In the genomic region with DNA sequence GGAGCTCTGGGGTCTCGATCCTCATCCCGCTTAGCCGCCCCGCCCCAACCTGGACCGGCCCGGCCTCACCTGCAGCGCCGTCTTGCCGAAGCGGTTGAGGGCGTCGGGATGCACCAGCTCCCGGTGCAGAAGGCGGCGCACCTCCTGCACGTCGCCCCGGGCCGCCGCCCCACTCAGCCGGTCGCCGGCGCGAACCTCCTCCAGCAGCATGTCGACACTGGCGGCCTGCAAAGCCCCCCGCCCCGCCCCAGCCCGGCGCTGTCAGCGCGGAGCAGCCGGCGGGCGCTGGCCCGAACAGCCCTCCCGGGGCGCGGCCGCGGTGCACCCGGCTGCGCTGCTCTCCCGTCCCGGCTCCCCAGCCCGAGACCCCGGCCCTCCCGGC, we compare ENCODE assay signal across 6 cellular contexts. TPM values are rescaled to one million over a fixed set of nuclear protein-coding genes. Genes with fewer than 3 reads are reported as not detected.
DNase-seq lines count a peak whose midpoint lies in the region; FAIRE-seq and TF ChIP-seq lines count a peak whose summit lies in the region.

No MANE protein-coding gene starts in this region.

- H3K27me3 ChIP-seq in endothelial cell of umbilical vein (ENCODE audit: control insufficient read depth in 2 of 2, insufficient read depth in 2 of 2, low read length in 2 of 2), result no peaks in the 10 kb centered on the region
- H3K27me3 ChIP-seq in skeletal muscle tissue (ENCODE audit: control insufficient read depth in 3 of 3, insufficient read depth in 3 of 3, low read length in 3 of 3), result no peaks in the 10 kb centered on the region

- TF ChIP-seq CTCF in OCI-LY7 (conservative IDR thresholded peaks at IDR 0.05; ENCODE audit: low read length) (0 out of 2 replicates have a peak, but pooled peaks have one; percentile 16), endothelial cell of umbilical vein (IDR thresholded peaks at IDR 0.05; ENCODE audit: extremely low read depth in 1 of 2, insufficient read depth in 1 of 2, low read depth in 1 of 2, low read length in 2 of 2) (no peak)

- peaks cover 31% of the 10 kb centered on the region for H3K79me2 ChIP-seq in OCI-LY7 (ENCODE audit: insufficient read depth, low read depth, low read length)
- peaks cover 10% of the 10 kb centered on the region for H3K79me2 ChIP-seq in endothelial cell of umbilical vein (ENCODE audit: control insufficient read depth, insufficient read depth, low read length)

- POLR2A ChIA-PET in OCI-LY7 (lab: Charles Lee) (no interaction called here), endothelial cell of umbilical vein (lab: Charles Lee) (no interaction called here)

- intact Hi-C loops in OCI-LY7 (cut with micrococcal nuclease; ENCODE audit: unreplicated experiment) (loop anchor here (2.0 to 10.0 kb wide), 6 partner anchors 84 to 306 kb away; a partner anchor contains a TSS), endothelial cell of umbilical vein (cut with micrococcal nuclease) (loop anchor here (2.0 to 5.0 kb wide), 4 partner anchors 86 to 166 kb away; a partner anchor contains a TSS)

- H3K9ac ChIP-seq in endothelial cell of umbilical vein (replicated peaks; ENCODE audit: extremely low read depth, insufficient read depth, low read length) (peak overlapping the region; percentile 19), skeletal muscle tissue (ENCODE audit: low read depth in 1 of 3, low read length in 3 of 3) (peak overlapping the region; percentile 17 to 76 (median 33))

- no peaks in the 10 kb centered on the region for H3K9me1 ChIP-seq in endothelial cell of umbilical vein (replicated peaks; ENCODE audit: control insufficient read depth, extremely low read depth, insufficient read depth, low read length)

- DNase-seq in NCI-H2029 (lab: John Stamatoyannopoulos, UW) (peak; percentile 54), NCI-H2029 treated with DMSO at 0.1 percent for 48 hours (lab: John Stamatoyannopoulos, UW) (no peak), OCI-LY7 (ENCODE audit: low spot score) (peak; percentile 77), endothelial cell of umbilical vein (ENCODE audit: low read depth, low spot score) (no peak), inferior parietal cortex (ENCODE audit: extremely low spot score) (no peak)

- BruUV-seq in OCI-LY7 (replicated peaks; lab: Mats Ljungman, UMichigan) (no TSS peak), endothelial cell of umbilical vein (replicated peaks; lab: Mats Ljungman, UMichigan) (no TSS peak)

- H3K4me3 ChIP-seq in OCI-LY7 (ENCODE audit: low read depth, low read length, poor library complexity, severe bottlenecking) (peak overlapping the region; percentile 76), endothelial cell of umbilical vein (replicated peaks in 1 of 3; ENCODE audit: insufficient read depth in 1 of 3, low read depth in 1 of 3, low read length in 3 of 3) (peak overlapping the region; percentile 30 to 58 (median 50)), skeletal muscle tissue (ENCODE audit: low read length in 3 of 3) (peak overlapping the region; percentile 67 to 75 (median 73))

- peaks cover 10% of the 10 kb centered on the region for H3K36me3 ChIP-seq in OCI-LY7 (ENCODE audit: insufficient read depth, low read length)
- no peaks in the 10 kb centered on the region for H3K36me3 ChIP-seq in endothelial cell of umbilical vein (ENCODE audit: control insufficient read depth in 2 of 2, extremely low read depth in 1 of 2, insufficient read depth in 2 of 2, low read length in 2 of 2)
- H3K36me3 ChIP-seq in skeletal muscle tissue (ENCODE audit: control insufficient read depth in 3 of 3, insufficient read depth in 3 of 3, low read length in 3 of 3), result peaks cover 0 to 3% (median 0%) of the 10 kb centered on the region in 3 donors

- no peak overlapping the region for H2AFZ ChIP-seq in OCI-LY7 (ENCODE audit: low read length)
- H2AFZ ChIP-seq in endothelial cell of umbilical vein (ENCODE audit: low read depth, low read length), result peak overlapping the region; percentile 71

- H4K20me1 ChIP-seq in OCI-LY7 (ENCODE audit: insufficient read depth, low read length), result no peaks in the 10 kb centered on the region
- H4K20me1 ChIP-seq in endothelial cell of umbilical vein (replicated peaks; ENCODE audit: control insufficient read depth, extremely low read depth, insufficient read depth, low read length), result no peaks in the 10 kb centered on the region

- no peaks in the 10 kb centered on the region for H3K9me2 ChIP-seq in OCI-LY7 (ENCODE audit: insufficient read depth, low read length)

- no peaks in the 10 kb centered on the region for H3K9me3 ChIP-seq in OCI-LY7 (ENCODE audit: low read length)
- no peaks in the 10 kb centered on the region for H3K9me3 ChIP-seq in endothelial cell of umbilical vein (replicated peaks; ENCODE audit: control insufficient read depth, insufficient read depth, low read length)
- no peaks in the 10 kb centered on the region for H3K9me3 ChIP-seq in skeletal muscle tissue (ENCODE audit: control insufficient read depth in 3 of 3, low read length in 3 of 3)

- H3K27ac ChIP-seq in OCI-LY7 (ENCODE audit: low read depth, low read length, poor library complexity, severe bottlenecking) (peak overlapping the region; percentile 95), endothelial cell of umbilical vein (ENCODE audit: insufficient read depth, low read depth, low read length) (no peak overlapping the region), skeletal muscle tissue (ENCODE audit: low read depth, low read length) (peak overlapping the region; percentile 51)

- H3K4me2 ChIP-seq in OCI-LY7 (ENCODE audit: low read length) (peak overlapping the region; percentile 89), endothelial cell of umbilical vein (ENCODE audit: insufficient read depth, low read length) (peak overlapping the region; percentile 67)

- no peak for TF ChIP-seq POLR2A in endothelial cell of umbilical vein (IDR thresholded peaks at IDR 0.05; ENCODE audit: low read depth, low read length)

- H3K4me1 ChIP-seq in OCI-LY7 (ENCODE audit: insufficient read depth, low read length, poor library complexity, severe bottlenecking), result peaks cover 43% of the 10 kb centered on the region
- H3K4me1 ChIP-seq in endothelial cell of umbilical vein (ENCODE audit: control insufficient read depth, extremely low read depth, insufficient read depth, low read length), result peaks cover 27% of the 10 kb centered on the region
- peaks cover 33 to 39% (median 34%) of the 10 kb centered on the region in 3 donors for H3K4me1 ChIP-seq in skeletal muscle tissue (ENCODE audit: control insufficient read depth in 3 of 3, insufficient read depth in 3 of 3, low read length in 3 of 3)

- FAIRE-seq in endothelial cell of umbilical vein (lab: Jason Lieb, UNC), result no peak

- dilution Hi-C loops in endothelial cell of umbilical vein (cut with MboI; ENCODE audit: extremely low pct_ligation_motif_present, low sequenced_read_pairs), result no loop called here

- CTCF ChIA-PET in OCI-LY7 (lab: Charles Lee; ENCODE audit: unreplicated experiment), result no interaction called here
- CTCF ChIA-PET in endothelial cell of umbilical vein (lab: Charles Lee), result interaction anchor here (1.0 to 2.9 kb wide), 5 partner anchors 13 to 131 kb away, joined by 4 to 13 read pairs (median 6); no protein-coding TSS in a partner anchor

RNA-seq across cellular contexts. Expression of a gene that starts 0.3 kb away (rescaled TPM):
- 22.4 and 25.3 TPM in 2 replicates for total RNA-seq in OCI-LY7 (2014; rRNA removed; shearing (Covaris generic))
- total RNA-seq in OCI-LY7 (2022) (26.6 and 28.1 TPM in 2 replicates), endothelial cell of umbilical vein (5.0 and 5.9 TPM in 2 replicates), skeletal muscle tissue (16.7 TPM)
- polyA plus RNA-seq in endothelial cell of umbilical vein, result 9.2 and 9.8 TPM in 2 replicates
- polyA plus RNA-seq in endothelial cell of umbilical vein (2011; cell fraction: cytosol; rRNA removed), result 8.2 and 9.1 TPM in 2 replicates
- polyA plus RNA-seq in endothelial cell of umbilical vein (2011; cell fraction: nucleus; rRNA removed), result 3.4 and 3.6 TPM in 2 replicates
- 4.6 and 4.9 TPM in 2 replicates for polyA plus RNA-seq in endothelial cell of umbilical vein (2012)
- 4.6 and 6.4 TPM in 2 replicates for polyA minus RNA-seq in endothelial cell of umbilical vein
- 5.0 TPM for polyA minus RNA-seq in endothelial cell of umbilical vein (2011; cell fraction: cytosol; rRNA and poly(A)+ RNA removed)
- 0.53 and 0.82 TPM in 2 replicates for polyA minus RNA-seq in endothelial cell of umbilical vein (2011; cell fraction: nucleus; rRNA and poly(A)+ RNA removed)

RNA-seq across cellular contexts. Expression of a gene that starts 2.6 kb away (rescaled TPM):
- 44.9 and 53.6 TPM in 2 replicates for total RNA-seq in OCI-LY7 (2014; rRNA removed; shearing (Covaris generic))
- total RNA-seq in OCI-LY7 (2022) (57.0 and 58.4 TPM in 2 replicates), endothelial cell of umbilical vein (23.1 and 25.7 TPM in 2 replicates), skeletal muscle tissue (5.2 TPM)
- 5.9 and 6.7 TPM in 2 replicates for polyA plus RNA-seq in endothelial cell of umbilical vein
- 8.3 and 8.6 TPM in 2 replicates for polyA plus RNA-seq in endothelial cell of umbilical vein (2011; cell fraction: cytosol; rRNA removed)
- polyA plus RNA-seq in endothelial cell of umbilical vein (2011; cell fraction: nucleus; rRNA removed), result 26.1 and 35.5 TPM in 2 replicates
- 17.3 TPM in 2 replicates for polyA plus RNA-seq in endothelial cell of umbilical vein (2012)
- polyA minus RNA-seq in endothelial cell of umbilical vein, result 6.4 and 7.1 TPM in 2 replicates
- 45.5 TPM for polyA minus RNA-seq in endothelial cell of umbilical vein (2011; cell fraction: cytosol; rRNA and poly(A)+ RNA removed)
- polyA minus RNA-seq in endothelial cell of umbilical vein (2011; cell fraction: nucleus; rRNA and poly(A)+ RNA removed), result 8.1 and 9.4 TPM in 2 replicates

RNA-seq across cellular contexts. Expression of a gene that starts 18.7 kb away (rescaled TPM):
- 0.44 TPM in 1 of 2 replicates, not detected in the other for total RNA-seq in OCI-LY7 (2014; rRNA removed; shearing (Covaris generic))
- total RNA-seq in OCI-LY7 (2022) (not detected in 2 replicates), endothelial cell of umbilical vein (not detected in 2 replicates), skeletal muscle tissue (3.1 TPM)
- 0.19 TPM in 1 of 2 replicates, not detected in the other for polyA plus RNA-seq in endothelial cell of umbilical vein
- not detected in 2 replicates for polyA plus RNA-seq in endothelial cell of umbilical vein (2011; cell fraction: cytosol; rRNA removed)
- not detected in 2 replicates for polyA plus RNA-seq in endothelial cell of umbilical vein (2011; cell fraction: nucleus; rRNA removed)
- not detected in 2 replicates for polyA plus RNA-seq in endothelial cell of umbilical vein (2012)
- not detected in 2 replicates for polyA minus RNA-seq in endothelial cell of umbilical vein
- 15.0 TPM for polyA minus RNA-seq in endothelial cell of umbilical vein (2011; cell fraction: cytosol; rRNA and poly(A)+ RNA removed)
- not detected in 2 replicates for polyA minus RNA-seq in endothelial cell of umbilical vein (2011; cell fraction: nucleus; rRNA and poly(A)+ RNA removed)

RNA-seq across cellular contexts. Expression of a gene that starts 24.7 kb away (rescaled TPM):
- 21.1 and 29.6 TPM in 2 replicates for total RNA-seq in OCI-LY7 (2014; rRNA removed; shearing (Covaris generic))
- total RNA-seq in OCI-LY7 (2022) (46.8 and 48.2 TPM in 2 replicates), endothelial cell of umbilical vein (19.8 and 21.8 TPM in 2 replicates), skeletal muscle tissue (20.4 TPM)
- 24.9 and 29.6 TPM in 2 replicates for polyA plus RNA-seq in endothelial cell of umbilical vein
- polyA plus RNA-seq in endothelial cell of umbilical vein (2011; cell fraction: cytosol; rRNA removed), result 16.8 and 20.9 TPM in 2 replicates
- polyA plus RNA-seq in endothelial cell of umbilical vein (2011; cell fraction: nucleus; rRNA removed), result 31.8 and 39.8 TPM in 2 replicates
- 17.1 and 21.9 TPM in 2 replicates for polyA plus RNA-seq in endothelial cell of umbilical vein (2012)
- polyA minus RNA-seq in endothelial cell of umbilical vein, result 11.7 and 13.9 TPM in 2 replicates
- 30.8 TPM for polyA minus RNA-seq in endothelial cell of umbilical vein (2011; cell fraction: cytosol; rRNA and poly(A)+ RNA removed)
- polyA minus RNA-seq in endothelial cell of umbilical vein (2011; cell fraction: nucleus; rRNA and poly(A)+ RNA removed), result 6.7 and 9.5 TPM in 2 replicates

RNA-seq across cellular contexts. Expression of a gene that starts 51.2 kb away (rescaled TPM):
- total RNA-seq in OCI-LY7 (2014; rRNA removed; shearing (Covaris generic)), result not detected in 2 replicates
- total RNA-seq in OCI-LY7 (2022) (not detected in 2 replicates), endothelial cell of umbilical vein (not detected in 2 replicates), skeletal muscle tissue (1.6 TPM)
- polyA plus RNA-seq in endothelial cell of umbilical vein, result not detected in 2 replicates
- polyA plus RNA-seq in endothelial cell of umbilical vein (2011; cell fraction: cytosol; rRNA removed), result not detected in 2 replicates
- polyA plus RNA-seq in endothelial cell of umbilical vein (2011; cell fraction: nucleus; rRNA removed), result not detected in 2 replicates
- not detected in 2 replicates for polyA plus RNA-seq in endothelial cell of umbilical vein (2012)
- polyA minus RNA-seq in endothelial cell of umbilical vein, result not detected in 2 replicates
- 1.2 TPM for polyA minus RNA-seq in endothelial cell of umbilical vein (2011; cell fraction: cytosol; rRNA and poly(A)+ RNA removed)
- polyA minus RNA-seq in endothelial cell of umbilical vein (2011; cell fraction: nucleus; rRNA and poly(A)+ RNA removed), result not detected in 2 replicates

Comparison
In these comparisons a context has a peak if more than half of its experiments do, and no peak if none do; other contexts are left out.
1. DNase-seq: peak in NCI-H2029 (single experiment) and OCI-LY7 (single experiment); none in NCI-H2029 treated with DMSO at 0.1 percent for 48 hours (single experiment), endothelial cell of umbilical vein (single experiment) and inferior parietal cortex (single experiment).
2. Peak in every context shown above with its lines, with median percentiles within 50 percentile points of each other: H3K4me3 ChIP-seq.